2 cellular contexts compared by ENCODE assay signal in the genomic region with DNA sequence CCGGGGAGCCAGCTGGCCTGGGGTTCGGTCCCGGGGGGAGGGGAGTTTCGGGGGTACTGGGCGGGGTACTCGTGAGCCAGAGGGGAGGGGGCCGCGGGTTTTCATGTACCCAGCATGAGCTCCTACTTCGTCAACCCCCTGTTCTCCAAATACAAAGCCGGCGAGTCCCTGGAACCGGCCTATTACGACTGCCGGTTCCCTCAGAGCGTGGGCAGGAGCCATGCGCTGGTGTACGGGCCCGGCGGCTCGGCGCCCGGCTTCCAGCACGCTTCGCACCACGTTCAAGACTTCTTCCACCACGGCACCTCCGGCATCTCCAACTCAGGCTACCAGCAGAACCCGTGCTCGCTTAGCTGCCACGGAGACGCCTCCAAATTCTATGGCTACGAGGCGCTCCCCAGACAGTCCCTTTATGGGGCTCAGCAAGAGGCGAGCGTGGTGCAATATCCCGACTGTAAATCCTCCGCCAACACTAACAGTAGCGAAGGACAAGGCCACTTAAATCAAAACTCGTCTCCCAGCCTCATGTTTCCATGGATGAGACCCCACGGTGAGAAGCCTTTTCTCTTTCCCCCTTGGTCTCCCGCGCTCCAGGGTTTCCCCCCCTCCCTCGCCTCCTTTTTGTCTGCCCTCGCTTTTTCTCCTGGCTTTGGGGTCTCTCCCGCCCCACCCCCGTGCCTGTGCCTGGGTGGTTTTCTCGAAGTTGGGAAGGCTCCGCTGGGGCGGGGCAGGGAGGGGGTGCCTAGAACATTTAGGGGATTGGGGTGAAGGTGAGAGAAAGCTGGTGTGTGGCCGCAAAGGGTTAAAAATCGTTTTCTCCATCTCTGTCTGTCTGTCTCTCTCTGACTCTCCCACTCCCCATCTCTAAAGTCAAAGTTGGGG.
TF ChIP-seq lines count a peak whose summit lies in the region.

No MANE protein-coding gene starts in this region.

TF ChIP-seq in HepG2, 621 proteins besides CTCF, POLR2A, EP300 and RAD21:
- TF ChIP-seq ELF4 (CRISPR knock-in tag; IDR thresholded peaks at IDR 0.05; ENCODE audit: borderline replicate concordance) (no peak), ZNF224 (CRISPR knock-in tag; IDR thresholded peaks at IDR 0.05) (no peak), MTF2 (CRISPR knock-in tag; IDR thresholded peaks at IDR 0.05; ENCODE audit: borderline replicate concordance) (0 out of 2 replicates have a peak, but pooled peaks have one; percentile 64), RARA (CRISPR knock-in tag; IDR thresholded peaks at IDR 0.05) (no peak), PHF8 (CRISPR knock-in tag; IDR thresholded peaks at IDR 0.05) (no peak), BRD4 (CRISPR knock-in tag; IDR thresholded peaks at IDR 0.05) (no peak), EZH2 (conservative IDR thresholded peaks at IDR 0.05; ENCODE audit: low read depth, low read length) (peak; percentile 95; the same call in 1 of the 2 replicates)
- TF ChIP-seq, protein P1, sequence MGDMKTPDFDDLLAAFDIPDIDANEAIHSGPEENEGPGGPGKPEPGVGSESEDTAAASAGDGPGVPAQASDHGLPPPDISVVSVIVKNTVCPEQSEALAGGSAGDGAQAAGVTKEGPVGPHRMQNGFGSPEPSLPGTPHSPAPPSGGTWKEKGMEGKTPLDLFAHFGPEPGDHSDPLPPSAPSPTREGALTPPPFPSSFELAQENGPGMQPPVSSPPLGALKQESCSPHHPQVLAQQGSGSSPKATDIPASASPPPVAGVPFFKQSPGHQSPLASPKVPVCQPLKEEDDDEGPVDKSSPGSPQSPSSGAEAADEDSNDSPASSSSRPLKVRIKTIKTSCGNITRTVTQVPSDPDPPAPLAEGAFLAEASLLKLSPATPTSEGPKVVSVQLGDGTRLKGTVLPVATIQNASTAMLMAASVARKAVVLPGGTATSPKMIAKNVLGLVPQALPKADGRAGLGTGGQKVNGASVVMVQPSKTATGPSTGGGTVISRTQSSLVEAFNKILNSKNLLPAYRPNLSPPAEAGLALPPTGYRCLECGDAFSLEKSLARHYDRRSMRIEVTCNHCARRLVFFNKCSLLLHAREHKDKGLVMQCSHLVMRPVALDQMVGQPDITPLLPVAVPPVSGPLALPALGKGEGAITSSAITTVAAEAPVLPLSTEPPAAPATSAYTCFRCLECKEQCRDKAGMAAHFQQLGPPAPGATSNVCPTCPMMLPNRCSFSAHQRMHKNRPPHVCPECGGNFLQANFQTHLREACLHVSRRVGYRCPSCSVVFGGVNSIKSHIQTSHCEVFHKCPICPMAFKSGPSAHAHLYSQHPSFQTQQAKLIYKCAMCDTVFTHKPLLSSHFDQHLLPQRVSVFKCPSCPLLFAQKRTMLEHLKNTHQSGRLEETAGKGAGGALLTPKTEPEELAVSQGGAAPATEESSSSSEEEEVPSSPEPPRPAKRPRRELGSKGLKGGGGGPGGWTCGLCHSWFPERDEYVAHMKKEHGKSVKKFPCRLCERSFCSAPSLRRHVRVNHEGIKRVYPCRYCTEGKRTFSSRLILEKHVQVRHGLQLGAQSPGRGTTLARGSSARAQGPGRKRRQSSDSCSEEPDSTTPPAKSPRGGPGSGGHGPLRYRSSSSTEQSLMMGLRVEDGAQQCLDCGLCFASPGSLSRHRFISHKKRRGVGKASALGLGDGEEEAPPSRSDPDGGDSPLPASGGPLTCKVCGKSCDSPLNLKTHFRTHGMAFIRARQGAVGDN (CRISPR knock-in tag; IDR thresholded peaks at IDR 0.05) = 0 out of 2 replicates have a peak, but pooled peaks have one; percentile 9
- TF ChIP-seq, protein P2, sequence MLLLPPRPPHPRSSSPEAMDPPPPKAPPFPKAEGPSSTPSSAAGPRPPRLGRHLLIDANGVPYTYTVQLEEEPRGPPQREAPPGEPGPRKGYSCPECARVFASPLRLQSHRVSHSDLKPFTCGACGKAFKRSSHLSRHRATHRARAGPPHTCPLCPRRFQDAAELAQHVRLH (CRISPR knock-in tag; IDR thresholded peaks at IDR 0.05; ENCODE audit: borderline replicate concordance, low read depth) = no peak

TF ChIP-seq in GM12891, 5 proteins besides CTCF, POLR2A, EP300 and RAD21:
- TF ChIP-seq POU2F2 (IDR thresholded peaks at IDR 0.05; ENCODE audit: low read depth, low read length) = no peak
- no peak for TF ChIP-seq SPI1 (IDR thresholded peaks at IDR 0.05; ENCODE audit: low read depth, low read length)
- no peak for TF ChIP-seq POLR2AphosphoS5 (IDR thresholded peaks at IDR 0.05; ENCODE audit: low read depth, low read length)
- no peak for TF ChIP-seq PAX5 (IDR thresholded peaks at IDR 0.05; ENCODE audit: insufficient read depth, low read length, severe bottlenecking)
- TF ChIP-seq TAF1 (IDR thresholded peaks at IDR 0.05; ENCODE audit: low read depth, low read length) = no peak
